18 cellular contexts compared by ENCODE assay signal in genomic region chr7:48114589-48114988, GRCh38. TPM values are rescaled to one million over a fixed set of nuclear protein-coding genes. Genes with fewer than 3 reads are reported as not detected.
A peak's percentile ranks its signal among the peaks of the same experiment; 100 is the strongest.
DNase-seq lines count a peak whose midpoint lies in the region; ATAC-seq, FAIRE-seq and TF ChIP-seq lines count a peak whose summit lies in the region.
"Had no signal": no experiment of that assay in that cellular context is flagged by ENCODE, and none has a peak within 500 bp of the region (broad histone marks: within the 10 kb centered on the region; RNA-seq: fewer than 3 reads in every experiment).

No MANE protein-coding gene starts in this region.

- no peak overlapping the region for H4K5ac ChIP-seq in H1 (ENCODE audit: insufficient read length, low read depth, low read length)

- no peak overlapping the region for H3K23ac ChIP-seq in H1 (ENCODE audit: insufficient read length)

- TF ChIP-seq POLR2A in H1 (IDR thresholded peaks at IDR 0.05; ENCODE audit: control extremely low read depth in 1 of 2, low read depth in 2 of 2, low read length in 2 of 2) = no peak

- H3K9ac ChIP-seq in mammary epithelial cell (ENCODE audit: insufficient read depth, low read length) (no peak overlapping the region), H1 (replicated peaks in 1 of 4; ENCODE audit: extremely low read depth in 1 of 4, low read depth in 3 of 4, low read length in 3 of 4) (no peak overlapping the region), neural progenitor cell (no peak overlapping the region)

- intact Hi-C loops in mammary epithelial cell (cut with micrococcal nuclease) = no loop called here
- intact Hi-C loops in MCF 10A (cut with micrococcal nuclease) = no loop called here
- intact Hi-C loops in Right ventricle myocardium inferior (cut with DNase I) = no loop called here
- intact Hi-C loops in sciatic nerve (cut with DNase I) = loop anchor here (5.0 kb wide), 1 partner anchor 122 kb away; no protein-coding TSS in a partner anchor

- H3K4me3 Mint-ChIP-seq in MCF 10A (ENCODE audit: unreplicated experiment) = no peak overlapping the region
- H3K4me3 Mint-ChIP-seq in neural progenitor cell = peak overlapping the region; percentile 8
- no peak overlapping the region for H3K4me3 Mint-ChIP-seq in stimulated activated effector memory CD8-positive, alpha-beta T cell treated with anti-CD3 and anti-CD28 coated beads, Interleukin-12 subunit alpha, Interleukin-12 subunit beta, amount 100 ng/mL, for 72 hours
- H3K4me3 Mint-ChIP-seq: CD8-positive, alpha-beta T cell had no signal

- H2BK20ac ChIP-seq in H1 (ENCODE audit: low read length) = no peak overlapping the region

- H3K79me2 ChIP-seq in mammary epithelial cell (ENCODE audit: insufficient read depth, low read length) (no peaks in the 10 kb centered on the region), H1 (ENCODE audit: control insufficient read depth in 1 of 2, insufficient read depth in 2 of 2, low read length in 2 of 2) (no peaks in the 10 kb centered on the region), neural progenitor cell (ENCODE audit: low read depth) (no peaks in the 10 kb centered on the region)

- H3K4me1 Mint-ChIP-seq in MCF 10A (ENCODE audit: insufficient read depth, unreplicated experiment) (peaks cover 22% of the 10 kb centered on the region), neural progenitor cell (no peaks in the 10 kb centered on the region)
- peaks cover 11% of the 10 kb centered on the region for H3K4me1 Mint-ChIP-seq in stimulated activated effector memory CD8-positive, alpha-beta T cell treated with anti-CD3 and anti-CD28 coated beads, Interleukin-12 subunit alpha, Interleukin-12 subunit beta, amount 100 ng/mL, for 72 hours

- H2AFZ ChIP-seq in mammary epithelial cell (ENCODE audit: low read depth, low read length) (peak overlapping the region; percentile 84), H1 (ENCODE audit: low read length) (no peak overlapping the region; the same call in 1 of the 2 replicates), neural progenitor cell (replicated peaks) (no peak overlapping the region)

- no peak for FAIRE-seq in H1 (lab: Jason Lieb, UNC)
- FAIRE-seq: G401.6, GM12892 had no signal

- in situ Hi-C loops in mammary epithelial cell (cut with MboI; ENCODE audit: low sequenced_read_pairs in 2 of 2) = loop anchor here in 1 of 2 donors (10.0 kb wide), 1 partner anchor 140 kb away; the partner anchor contains the start of gene HUS1

- no peak for ATAC-seq in stimulated activated effector memory CD8-positive, alpha-beta T cell treated with anti-CD3 and anti-CD28 coated beads, Interleukin-12 subunit alpha, Interleukin-12 subunit beta, amount 100 ng/mL, for 72 hours
- ATAC-seq in HG03457 (IDR thresholded peaks at IDR 0.05; ENCODE audit: unreplicated experiment) (no peak), Right ventricle myocardium inferior (no peak), sciatic nerve (no peak)
- ATAC-seq: CD8-positive, alpha-beta T cell had no signal

- H3K36me3 Mint-ChIP-seq in MCF 10A (ENCODE audit: insufficient read depth, unreplicated experiment) (no peaks in the 10 kb centered on the region), neural progenitor cell (no peaks in the 10 kb centered on the region)
- H3K36me3 Mint-ChIP-seq in stimulated activated effector memory CD8-positive, alpha-beta T cell treated with anti-CD3 and anti-CD28 coated beads, Interleukin-12 subunit alpha, Interleukin-12 subunit beta, amount 100 ng/mL, for 72 hours = peaks cover 20% of the 10 kb centered on the region
- H3K36me3 Mint-ChIP-seq: CD8-positive, alpha-beta T cell had no signal

- H3K79me1 ChIP-seq in H1 (ENCODE audit: low read depth, low read length) = no peaks in the 10 kb centered on the region

- no peaks in the 10 kb centered on the region for H4K20me1 ChIP-seq in mammary epithelial cell (ENCODE audit: insufficient read depth, low read length)
- H4K20me1 ChIP-seq in H1 (replicated peaks in 1 of 2; ENCODE audit: control insufficient read depth in 1 of 2, insufficient read depth in 2 of 2, low read length in 2 of 2) = no peaks in the 10 kb centered on the region
- H4K20me1 ChIP-seq in neural progenitor cell (ENCODE audit: low read depth) = no peaks in the 10 kb centered on the region

- no peak overlapping the region for H3K4me3 ChIP-seq in mammary epithelial cell (replicated peaks in 1 of 3; ENCODE audit: insufficient read depth in 1 of 3, low read depth in 2 of 3, low read length in 3 of 3)
- no peak overlapping the region for H3K4me3 ChIP-seq in H1 (ENCODE audit: extremely low read depth in 1 of 4, insufficient read depth in 2 of 4, low read depth in 3 of 4, low read length in 4 of 4)
- H3K4me3 ChIP-seq in neural progenitor cell = no peak overlapping the region

- H3K4me1 ChIP-seq in mammary epithelial cell (ENCODE audit: insufficient read depth, low read length) (peaks cover 12% of the 10 kb centered on the region), H1 (replicated peaks in 1 of 4; ENCODE audit: control insufficient read depth in 3 of 4, insufficient read depth in 4 of 4, low read length in 3 of 4) (no peaks in the 10 kb centered on the region), neural progenitor cell (no peaks in the 10 kb centered on the region)

- H3K36me3 ChIP-seq in mammary epithelial cell (ENCODE audit: insufficient read depth, low read length) = no peaks in the 10 kb centered on the region
- no peaks in the 10 kb centered on the region for H3K36me3 ChIP-seq in H1 (ENCODE audit: control insufficient read depth in 2 of 4, insufficient read depth in 4 of 4, low read length in 3 of 4)
- H3K36me3 ChIP-seq in neural progenitor cell = no peaks in the 10 kb centered on the region

- TF ChIP-seq CTCF in mammary epithelial cell (conservative IDR thresholded peaks at IDR 0.05 in 1 of 2, IDR thresholded peaks at IDR 0.05 in 1 of 2; ENCODE audit: extremely low read depth in 1 of 2, insufficient read depth in 1 of 2, low read depth in 1 of 2, low read length in 2 of 2) (no peak), MCF 10A (IDR thresholded peaks at IDR 0.05; ENCODE audit: unreplicated experiment) (no peak), H1 (IDR thresholded peaks at IDR 0.05; ENCODE audit: control extremely low read depth in 1 of 3, insufficient read depth in 1 of 3, low read depth in 1 of 3, low read length in 3 of 3) (no peak), neural progenitor cell (IDR thresholded peaks at IDR 0.05) (no peak)

- H3K27ac ChIP-seq in mammary epithelial cell (ENCODE audit: insufficient read depth, low read depth, low read length) (no peak overlapping the region), H1 (ENCODE audit: low read depth, low read length) (no peak overlapping the region), neural progenitor cell (no peak overlapping the region)

- H3K27me3 Mint-ChIP-seq in MCF 10A (ENCODE audit: insufficient read depth, unreplicated experiment) = no peaks in the 10 kb centered on the region
- H3K27me3 Mint-ChIP-seq in neural progenitor cell (ENCODE audit: insufficient read depth, low read depth) = peaks cover 11% of the 10 kb centered on the region

- H3K14ac ChIP-seq in H1 (ENCODE audit: insufficient read length) = no peak overlapping the region

- H4K8ac ChIP-seq in H1 (ENCODE audit: extremely low read depth, insufficient read depth, low read length) = no peak overlapping the region

- no peak for TF ChIP-seq RAD21 in H1 (IDR thresholded peaks at IDR 0.05 in 1 of 2, conservative IDR thresholded peaks at IDR 0.05 in 1 of 2; ENCODE audit: low read depth in 2 of 2, low read length in 2 of 2)

- no peak overlapping the region for H3K56ac ChIP-seq in H1 (replicated peaks; ENCODE audit: insufficient read length, low read depth, low read length)

- H2BK15ac ChIP-seq in H1 (ENCODE audit: low read length) = no peak overlapping the region

- no peak overlapping the region for H2BK12ac ChIP-seq in H1 (ENCODE audit: low read depth, low read length)

- H3K27ac Mint-ChIP-seq in MCF 10A (ENCODE audit: low read depth, unreplicated experiment) (no peak overlapping the region), neural progenitor cell (no peak overlapping the region)
- H3K27ac Mint-ChIP-seq in stimulated activated effector memory CD8-positive, alpha-beta T cell treated with anti-CD3 and anti-CD28 coated beads, Interleukin-12 subunit alpha, Interleukin-12 subunit beta, amount 100 ng/mL, for 72 hours = peak overlapping the region; percentile 77
- H3K27ac Mint-ChIP-seq: CD8-positive, alpha-beta T cell had no signal

- WGBS in mammary epithelial cell (ENCODE audit: low coverage, missing lambda C conversion rate) = 88% methylated on average over 5 of the region's 7 CpGs
- 91% methylated on average over 5 of the region's 7 CpGs; no CpG with 5 or more reads in 1 of the 2 experiments for WGBS in H1 (ENCODE audit: extremely low coverage in 1 of 2, insufficient coverage in 1 of 2, insufficient read length in 1 of 2, insufficient replicate concordance in 2 of 2, low coverage in 1 of 2, low lambda C conversion rate in 2 of 2, missing lambda C conversion rate in 1 of 2), 2 experiments

- dilution Hi-C loops in mammary epithelial cell (cut with HindIII; ENCODE audit: low sequenced_read_pairs) = no loop called here

- peak overlapping the region; percentile 71 for H4K91ac ChIP-seq in H1 (replicated peaks; ENCODE audit: insufficient read length, low read length)

- H3K18ac ChIP-seq in H1 (ENCODE audit: extremely low read depth, low read length) = no peak overlapping the region

- H3K9me3 Mint-ChIP-seq in MCF 10A (ENCODE audit: unreplicated experiment) = no peaks in the 10 kb centered on the region
- H3K9me3 Mint-ChIP-seq in neural progenitor cell = no peaks in the 10 kb centered on the region
- H3K9me3 Mint-ChIP-seq in stimulated activated effector memory CD8-positive, alpha-beta T cell treated with anti-CD3 and anti-CD28 coated beads, Interleukin-12 subunit alpha, Interleukin-12 subunit beta, amount 100 ng/mL, for 72 hours = no peaks in the 10 kb centered on the region
- H3K9me3 Mint-ChIP-seq: CD8-positive, alpha-beta T cell had no signal

- H3F3A ChIP-seq in neural progenitor cell (ENCODE audit: low read depth) = no peaks in the 10 kb centered on the region

- peak overlapping the region; percentile 72 for H3K4me2 ChIP-seq in mammary epithelial cell (ENCODE audit: insufficient read depth, low read depth, low read length)
- no peak overlapping the region for H3K4me2 ChIP-seq in H1 (ENCODE audit: insufficient read depth in 1 of 2, low read depth in 2 of 2, low read length in 2 of 2)
- H3K4me2 ChIP-seq in neural progenitor cell = no peak overlapping the region

- H3K9me3 ChIP-seq in mammary epithelial cell (replicated peaks; ENCODE audit: insufficient read depth, low read length) (no peaks in the 10 kb centered on the region), H1 (ENCODE audit: insufficient read depth in 2 of 2, low read depth in 1 of 2, low read length in 1 of 2) (no peaks in the 10 kb centered on the region), neural progenitor cell (ENCODE audit: low read depth) (no peaks in the 10 kb centered on the region)
- H3K9me3 ChIP-seq: Caco-2 had no signal

- no peak overlapping the region for H2AK5ac ChIP-seq in H1 (ENCODE audit: low read depth, low read length)

- H2BK120ac ChIP-seq in H1 (replicated peaks; ENCODE audit: low read depth, low read length) = no peak overlapping the region

- DNase-seq in mammary epithelial cell (no peak), MCF 10A (ENCODE audit: unreplicated experiment) (no peak), H1 (ENCODE audit: low read depth in 1 of 2, low spot score in 2 of 2) (no peak), neural progenitor cell (ENCODE audit: low spot score) (no peak), Right ventricle myocardium inferior (ENCODE audit: missing footprints) (no peak), sciatic nerve (ENCODE audit: low spot score) (no peak)
- no peak for DNase-seq in stimulated activated effector memory CD8-positive, alpha-beta T cell treated with anti-CD3 and anti-CD28 coated beads, Interleukin-12 subunit alpha, Interleukin-12 subunit beta, amount 100 ng/mL, for 72 hours (ENCODE audit: low spot score in 2 of 2)
- DNase-seq: C1 segment of cervical spinal cord; Caco-2; CD8-positive, alpha-beta T cell; DMS153; DND-41; GOT3; H7; HCEC 1CT had no signal

- H3K23me2 ChIP-seq in H1 (ENCODE audit: low read depth, low read length) = no peaks in the 10 kb centered on the region

- POLR2A ChIA-PET in MCF 10A (lab: Yijun Ruan, JAX) (interaction anchor here (0.6 kb wide), 1 partner anchor 1809 kb away, joined by 3 read pairs; no protein-coding TSS in a partner anchor), H1 (lab: Charles Lee; ENCODE audit: partially characterized antibody) (interaction anchor here (0.9 kb wide), 1 partner anchor 18 kb away, joined by 3 read pairs; no protein-coding TSS in a partner anchor)

- BruUV-seq in mammary epithelial cell (replicated peaks; lab: Mats Ljungman, UMichigan) (no TSS peak), MCF 10A (replicated peaks; lab: Mats Ljungman, UMichigan) (no TSS peak)

- H3K4ac ChIP-seq in H1 (replicated peaks; ENCODE audit: insufficient read length, low read depth, low read length) = no peak overlapping the region

- CTCF ChIA-PET in mammary epithelial cell (lab: Charles Lee; ENCODE audit: low non-redundant PET) = no interaction called here
- CTCF ChIA-PET in MCF 10A (lab: Yijun Ruan, JAX) = interaction anchor here (0.6 to 16.0 kb wide), 6 partner anchors 11 to 180 kb away, joined by 3 to 314 read pairs (median 4); partner anchors contain the start of genes PKD1L1 and UPP1
- CTCF ChIA-PET in H1 (lab: Charles Lee; ENCODE audit: partially characterized antibody) = interaction anchor here (0.6 to 1.0 kb wide), 2 partner anchors 126 to 130 kb away, joined by 3 read pairs; no protein-coding TSS in a partner anchor

- no peak for TF ChIP-seq EP300 in H1 (IDR thresholded peaks at IDR 0.05; ENCODE audit: borderline replicate concordance in 1 of 2, low read depth in 2 of 2, low read length in 2 of 2)

- H3K27me3 ChIP-seq in mammary epithelial cell (ENCODE audit: insufficient read depth, low read length) (no peaks in the 10 kb centered on the region), H1 (replicated peaks in 1 of 4; ENCODE audit: control insufficient read depth in 3 of 4, extremely low read depth in 1 of 4, insufficient read depth in 3 of 4, low read length in 3 of 4) (no peaks in the 10 kb centered on the region; a peak in 1 of 7 replicates), neural progenitor cell (no peaks in the 10 kb centered on the region)

- H2BK5ac ChIP-seq in H1 (ENCODE audit: low read depth, low read length) = no peak overlapping the region

RNA-seq across cellular contexts. Expression of gene UPP1, which starts 25.5 kb away (rescaled TPM):
- total RNA-seq in mammary epithelial cell (100 to 1,000 TPM in 1 of 2 donors, 10 to 100 TPM in 1; 87.7 to 992 TPM), MCF 10A (2022) (602 and 797 TPM in 2 replicates), neural progenitor cell (ENCODE audit: low replicate concordance) (11.2 and 15.0 TPM in 2 replicates), Right ventricle myocardium inferior (20.9 TPM), sciatic nerve (24.3 TPM)
- polyA plus RNA-seq in mammary epithelial cell (254 TPM), H1 (2011; rRNA removed) (46.2 and 61.4 TPM in 2 replicates)
- 190 TPM for polyA minus RNA-seq in mammary epithelial cell
- total RNA-seq in H1 (2021; fragmentation: NEBNext Ultra II Directional; extraction: Animal tissue kit (Norgen Biotek cat#: 25700)) = 37.5 and 40.7 TPM in 2 replicates
- polyA plus RNA-seq in H1 (2011; cell fraction: cytosol; rRNA removed) = 58.2 TPM
- polyA plus RNA-seq in H1 (2011; cell fraction: nucleus; rRNA removed) = 66.5 TPM
- 27.9 to 52.2 TPM (median 42.1 TPM) in 4 replicates for polyA plus RNA-seq in H1 (2012, experiment 1 of 2)
- 52.2 TPM for polyA plus RNA-seq in H1 (2012, experiment 2 of 2)
- 26.9 TPM for polyA plus RNA-seq in H1 (2013, experiment 1 of 2)
- 26.2 TPM for polyA plus RNA-seq in H1 (2013, experiment 2 of 2)
- 12.3 and 17.4 TPM in 2 replicates for polyA minus RNA-seq in H1 (2011; rRNA and poly(A)+ RNA removed)
- 15.8 TPM for polyA minus RNA-seq in H1 (2011; cell fraction: cytosol; rRNA and poly(A)+ RNA removed)
- 22.2 TPM for polyA minus RNA-seq in H1 (2011; cell fraction: nucleus; rRNA and poly(A)+ RNA removed)

RNA-seq across cellular contexts. Expression of gene ABCA13, which starts 56.7 kb away (rescaled TPM):
- total RNA-seq in mammary epithelial cell = 1 to 10 TPM; 1.5 to 3.4 TPM
- 1.0 TPM for polyA plus RNA-seq in mammary epithelial cell
- polyA minus RNA-seq in mammary epithelial cell = 7.5 TPM
- total RNA-seq in MCF 10A (2022) = 0.20 and 0.30 TPM in 2 replicates
- total RNA-seq in H1 (2021; fragmentation: NEBNext Ultra II Directional; extraction: Animal tissue kit (Norgen Biotek cat#: 25700)) = 0.07 and 0.13 TPM in 2 replicates
- polyA plus RNA-seq in H1 (2011; rRNA removed) = 0.02 and 0.09 TPM in 2 replicates
- polyA plus RNA-seq in H1 (2011; cell fraction: cytosol; rRNA removed) = 0.01 TPM
- polyA plus RNA-seq in H1 (2011; cell fraction: nucleus; rRNA removed) = 0.03 TPM
- polyA plus RNA-seq in H1 (2012, experiment 1 of 2) = 0.05 to 0.12 TPM in 2 of 4 replicates, not detected in the others
- polyA plus RNA-seq in H1 (2012, experiment 2 of 2) = not detected
- 0.02 TPM for polyA plus RNA-seq in H1 (2013, experiment 1 of 2)
- polyA plus RNA-seq in H1 (2013, experiment 2 of 2) = 0.06 TPM
- 0.06 and 0.17 TPM in 2 replicates for polyA minus RNA-seq in H1 (2011; rRNA and poly(A)+ RNA removed)
- 0.15 TPM for polyA minus RNA-seq in H1 (2011; cell fraction: cytosol; rRNA and poly(A)+ RNA removed)
- polyA minus RNA-seq in H1 (2011; cell fraction: nucleus; rRNA and poly(A)+ RNA removed) = 0.20 TPM
- total RNA-seq in neural progenitor cell (ENCODE audit: low replicate concordance) = not detected in 2 replicates
- not detected for total RNA-seq in Right ventricle myocardium inferior
- 7.6 TPM for total RNA-seq in sciatic nerve
- total RNA-seq: CD8-positive, alpha-beta T cell; H7 had no signal
